10 cellular contexts compared by ENCODE assay signal in genomic region chr1:224223819-224224714, GRCh38. TPM values are rescaled to one million over a fixed set of nuclear protein-coding genes. Genes with fewer than 3 reads are reported as not detected.
DNase-seq lines count a peak whose midpoint lies in the region; ATAC-seq and TF ChIP-seq lines count a peak whose summit lies in the region.
"Had no signal": no experiment of that assay in that cellular context is flagged by ENCODE, and none has a peak within 500 bp of the region (broad histone marks: within the 10 kb centered on the region; RNA-seq: fewer than 3 reads in every experiment).

No MANE protein-coding gene starts in this region.

- peaks cover 10% of the 10 kb centered on the region for H3K36me3 Mint-ChIP-seq in activated T-helper 1 cell treated with anti-CD3 and anti-CD28 coated beads, Interleukin-12 subunit alpha, Interleukin-12 subunit beta, Interleukin-2, Interleukin-4 antibody, amounts not matched to agents 30 ng/mL and 10 ng/mL and 1 ng/mL, durations not matched to agents 14 hours and 24 hours and 36 hours (ENCODE audit: low read depth)

- H3K27ac ChIP-seq in heart left ventricle, result peak overlapping the region in 1 of 12 donors; percentile 52
- H3K27ac ChIP-seq in right atrium auricular region, result peak overlapping the region in 1 of 2 donors; percentile 53
- peak overlapping the region; percentile 31 for H3K27ac ChIP-seq in hepatocyte
- H3K27ac ChIP-seq in transverse colon, result peak overlapping the region in 3 of 4 donors; percentile 28 to 42 (median 35)
- H3K27ac ChIP-seq: C4-2B had no signal

- no peaks in the 10 kb centered on the region for H4K20me1 ChIP-seq in hepatocyte (ENCODE audit: insufficient read depth, poor library complexity, severe bottlenecking)

- H2AFZ ChIP-seq in hepatocyte, result no peak overlapping the region

- H3K36me3 ChIP-seq in heart left ventricle (peaks cover 0 to 27% (median 24%) of the 10 kb centered on the region in 9 donors), right atrium auricular region (peaks cover 17% of the 10 kb centered on the region), adipocyte (ENCODE audit: control insufficient read depth, insufficient read depth, low read length, severe bottlenecking) (peaks cover 19% of the 10 kb centered on the region), hepatocyte (replicated peaks; ENCODE audit: insufficient read depth, low read depth) (no peaks in the 10 kb centered on the region), transverse colon (peaks cover 0 to 15% (median 7%) of the 10 kb centered on the region in 4 donors)

- no peaks in the 10 kb centered on the region for H3K4me1 Mint-ChIP-seq in activated T-helper 1 cell treated with anti-CD3 and anti-CD28 coated beads, Interleukin-12 subunit alpha, Interleukin-12 subunit beta, Interleukin-2, Interleukin-4 antibody, amounts not matched to agents 30 ng/mL and 10 ng/mL and 1 ng/mL, durations not matched to agents 14 hours and 24 hours and 36 hours (ENCODE audit: low read depth)

- no peak overlapping the region for H3K27ac Mint-ChIP-seq in activated T-helper 1 cell treated with anti-CD3 and anti-CD28 coated beads, Interleukin-12 subunit alpha, Interleukin-12 subunit beta, Interleukin-2, Interleukin-4 antibody, amounts not matched to agents 30 ng/mL and 10 ng/mL and 1 ng/mL, durations not matched to agents 14 hours and 24 hours and 36 hours

- DNase-seq in heart left ventricle, result peak in 1 of 5 donors; percentile 2
- DNase-seq in right atrium auricular region (ENCODE audit: low spot score), result no peak
- peak; percentile 75 for DNase-seq in adipocyte (ENCODE audit: low read depth)
- no peak for DNase-seq in hepatocyte (ENCODE audit: low spot score)
- no peak for DNase-seq in transverse colon
- no peak for DNase-seq in germinal center (ENCODE audit: low spot score)
- DNase-seq in activated T-helper 1 cell treated with anti-CD3 and anti-CD28 coated beads, Interleukin-12 subunit alpha, Interleukin-12 subunit beta, Interleukin-2, Interleukin-4 antibody, amounts not matched to agents 30 ng/mL and 10 ng/mL and 1 ng/mL, durations not matched to agents 14 hours and 24 hours and 36 hours (ENCODE audit: low spot score), result no peak
- DNase-seq in activated CD4-positive, alpha-beta T cell treated with anti-CD3 and anti-CD28 coated beads, Interleukin-2, amount 50 U/mL, for 1 hour, result no peak
- DNase-seq: stimulated activated CD4-positive, alpha-beta T cell treated with anti-CD3 and anti-CD28 coated beads, Interleukin-4, amount 100 ng/mL, for 4 hours had no signal

- no peaks in the 10 kb centered on the region for H3K27me3 ChIP-seq in heart left ventricle
- H3K27me3 ChIP-seq in right atrium auricular region, result no peaks in the 10 kb centered on the region
- no peaks in the 10 kb centered on the region for H3K27me3 ChIP-seq in adipocyte (replicated peaks; ENCODE audit: control insufficient read depth, insufficient read depth, low read length)
- no peaks in the 10 kb centered on the region for H3K27me3 ChIP-seq in hepatocyte
- H3K27me3 ChIP-seq in transverse colon, result no peaks in the 10 kb centered on the region

- TF ChIP-seq CTCF in heart left ventricle (IDR thresholded peaks at IDR 0.05) (no peak), right atrium auricular region (IDR thresholded peaks at IDR 0.05) (no peak), hepatocyte (IDR thresholded peaks at IDR 0.05; ENCODE audit: poor library complexity) (no peak), transverse colon (IDR thresholded peaks at IDR 0.05) (no peak)

- no peaks in the 10 kb centered on the region for H3K9me2 ChIP-seq in hepatocyte (replicated peaks; ENCODE audit: insufficient read depth)

- ATAC-seq in heart left ventricle, result peak in 3 of 4 donors; percentile 22 to 57 (median 53)

- no peak overlapping the region for H3K4me3 Mint-ChIP-seq in activated T-helper 1 cell treated with anti-CD3 and anti-CD28 coated beads, Interleukin-12 subunit alpha, Interleukin-12 subunit beta, Interleukin-2, Interleukin-4 antibody, amounts not matched to agents 30 ng/mL and 10 ng/mL and 1 ng/mL, durations not matched to agents 14 hours and 24 hours and 36 hours

- no peaks in the 10 kb centered on the region for H3K27me3 Mint-ChIP-seq in activated T-helper 1 cell treated with anti-CD3 and anti-CD28 coated beads, Interleukin-12 subunit alpha, Interleukin-12 subunit beta, Interleukin-2, Interleukin-4 antibody, amounts not matched to agents 30 ng/mL and 10 ng/mL and 1 ng/mL, durations not matched to agents 14 hours and 24 hours and 36 hours (ENCODE audit: insufficient read depth)

- H3K4me1 ChIP-seq in heart left ventricle (peaks cover 0 to 14% (median 0%) of the 10 kb centered on the region in 12 donors), right atrium auricular region (peaks cover 0 to 5% of the 10 kb centered on the region in 2 donors), adipocyte (ENCODE audit: control insufficient read depth, insufficient read depth, low read length) (peaks cover 6% of the 10 kb centered on the region), hepatocyte (ENCODE audit: insufficient read depth) (peaks cover 8% of the 10 kb centered on the region), transverse colon (peaks cover 0 to 12% (median 3%) of the 10 kb centered on the region in 4 donors)

- no peak for TF ChIP-seq EP300 in transverse colon (IDR thresholded peaks at IDR 0.05; ENCODE audit: low read depth)

- 77 to 82% (median 80%) methylated on average over 12 of the region's 12 CpGs for WGBS in heart left ventricle, 4 donors
- 58% methylated on average over 12 of the region's 12 CpGs for WGBS in hepatocyte (ENCODE audit: low lambda C conversion rate, missing lambda C conversion rate)
- 69 to 73% methylated on average over 9 to 12 of the region's 12 CpGs for WGBS in transverse colon (ENCODE audit: low coverage in 1 of 2), 2 donors

- intact Hi-C loops in heart left ventricle (cut with DNase I) (no loop called here), transverse colon (cut with DNase I; ENCODE audit: low total_unique reads) (no loop called here)
- intact Hi-C loops in activated T-helper 1 cell treated with anti-CD3 and anti-CD28 coated beads, Interleukin-12 subunit alpha, Interleukin-12 subunit beta, Interleukin-2, Interleukin-4 antibody, amounts not matched to agents 30 ng/mL and 10 ng/mL and 1 ng/mL, durations not matched to agents 14 hours and 24 hours and 36 hours (cut with micrococcal nuclease), result no loop called here

- TF ChIP-seq POLR2A in heart left ventricle (IDR thresholded peaks at IDR 0.05), result no peak
- no peak for TF ChIP-seq POLR2A in transverse colon (IDR thresholded peaks at IDR 0.05)

- H3K4me3 ChIP-seq in heart left ventricle (no peak overlapping the region), right atrium auricular region (no peak overlapping the region), adipocyte (ENCODE audit: low read length) (no peak overlapping the region), hepatocyte (no peak overlapping the region), transverse colon (no peak overlapping the region)

- H3K4me2 ChIP-seq in hepatocyte, result peak overlapping the region; percentile 27

- H3K79me2 ChIP-seq in hepatocyte, result no peaks in the 10 kb centered on the region

- no peaks in the 10 kb centered on the region for H3K9me3 Mint-ChIP-seq in activated T-helper 1 cell treated with anti-CD3 and anti-CD28 coated beads, Interleukin-12 subunit alpha, Interleukin-12 subunit beta, Interleukin-2, Interleukin-4 antibody, amounts not matched to agents 30 ng/mL and 10 ng/mL and 1 ng/mL, durations not matched to agents 14 hours and 24 hours and 36 hours

- H3K9me3 ChIP-seq in heart left ventricle (no peaks in the 10 kb centered on the region), right atrium auricular region (no peaks in the 10 kb centered on the region), adipocyte (ENCODE audit: control insufficient read depth, low read length) (no peaks in the 10 kb centered on the region), hepatocyte (ENCODE audit: low read depth) (no peaks in the 10 kb centered on the region), transverse colon (no peaks in the 10 kb centered on the region)

- no peak overlapping the region for H3K9ac ChIP-seq in adipocyte (ENCODE audit: low read length)

- in situ Hi-C loops in transverse colon (cut with MboI; ENCODE audit: low pct_ligation_motif_present in 1 of 4, low pct_unique_long_range_greater_than_20kb in 1 of 4, low sequenced_read_pairs in 3 of 4), result no loop called here

RNA-seq across cellular contexts. Expression of gene DEGS1, which starts 41.0 kb away (rescaled TPM):
- total RNA-seq in heart left ventricle, result 10 to 100 TPM; 35.8 to 75.2 (median 46.3) TPM
- 10 to 100 TPM; 40.9 to 54.5 TPM for polyA plus RNA-seq in heart left ventricle
- 10 to 100 TPM; 84.0 to 95.1 TPM for total RNA-seq in right atrium auricular region
- total RNA-seq in hepatocyte, result 88.7 and 97.4 TPM in 2 replicates
- 107 and 109 TPM in 2 replicates for polyA plus RNA-seq in hepatocyte
- 10 to 100 TPM; 19.1 to 32.9 (median 22.6) TPM for total RNA-seq in transverse colon
- total RNA-seq in activated T-helper 1 cell treated with anti-CD3 and anti-CD28 coated beads, Interleukin-12 subunit alpha, Interleukin-12 subunit beta, Interleukin-2, Interleukin-4 antibody, amounts not matched to agents 30 ng/mL and 10 ng/mL and 1 ng/mL, durations not matched to agents 14 hours and 24 hours and 36 hours, result 54.7 and 57.1 TPM in 2 replicates
